ENCODE assay signal across 16 cellular contexts in genomic region chr1:45038661-45039364, GRCh38.
"Had no signal": no experiment of that assay in that cellular context is flagged by ENCODE, and none has a peak within 500 bp of the region (broad histone marks: within the 10 kb centered on the region; RNA-seq: fewer than 3 reads in every experiment).

No MANE protein-coding gene starts in this region.

- DNase-seq: cortex of kidney; dorsolateral prefrontal cortex; effector CD8-positive, alpha-beta T cell; gastrocnemius medialis; heart right ventricle; islet precursor cell; mammary epithelial cell; naive thymus-derived CD4-positive, alpha-beta T cell; nephron progenitor cell; sigmoid colon; stimulated activated CD4-positive, alpha-beta T cell treated with anti-CD3 and anti-CD28 coated beads, Interleukin-2, amount 100 ng/mL, for 24 hours; stimulated activated CD4-positive, alpha-beta T cell treated with anti-CD3 and anti-CD28 coated beads, Interleukin-4, amount 100 ng/mL, for 4 hours; stimulated activated naive CD4-positive, alpha-beta T cell; tibial artery; upper lobe of left lung; uterus had no signal

- H3K27me3 Mint-ChIP-seq: naive thymus-derived CD4-positive, alpha-beta T cell had no signal

- H3K9me3 Mint-ChIP-seq: naive thymus-derived CD4-positive, alpha-beta T cell; nephron progenitor cell had no signal

- H3K27ac Mint-ChIP-seq: naive thymus-derived CD4-positive, alpha-beta T cell; nephron progenitor cell had no signal

- H3K4me3 Mint-ChIP-seq: naive thymus-derived CD4-positive, alpha-beta T cell; nephron progenitor cell had no signal
